In the genomic region with DNA sequence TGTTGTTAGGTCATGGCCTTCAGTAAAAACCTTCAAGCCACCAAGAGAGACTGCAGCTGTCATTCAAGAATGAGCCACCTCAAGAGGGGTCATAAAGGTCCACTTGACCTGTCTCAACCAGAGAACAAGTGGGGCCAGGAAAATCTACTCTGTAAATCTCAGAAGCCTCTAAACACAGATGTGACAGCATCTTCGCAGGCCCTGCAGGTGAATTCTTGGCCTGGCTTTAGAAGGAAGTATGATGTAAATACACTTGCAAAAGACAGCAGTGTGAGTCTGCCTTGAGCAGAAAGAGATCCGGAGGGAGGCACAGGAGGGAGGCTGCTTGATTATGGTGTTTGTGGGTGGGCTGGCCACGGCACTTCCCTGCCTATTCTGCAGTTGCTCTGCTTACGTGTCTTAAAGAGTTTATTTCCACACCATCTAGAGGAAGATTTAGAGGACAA, we compare ENCODE assay signal across 24 cellular contexts.
DNase-seq lines count a peak whose midpoint lies in the region; ATAC-seq and TF ChIP-seq lines count a peak whose summit lies in the region.
"Had no signal": no experiment of that assay in that cellular context is flagged by ENCODE, and none has a peak within 500 bp of the region (broad histone marks: within the 10 kb centered on the region; RNA-seq: fewer than 3 reads in every experiment).

No MANE protein-coding gene starts in this region.

- no peaks in the 10 kb centered on the region for H3K4me1 ChIP-seq in NT2/D1 (ENCODE audit: insufficient read depth, insufficient read length)
- H3K4me1 ChIP-seq: lower lobe of right lung had no signal

- H3K4me3 Mint-ChIP-seq in chondrocyte (ENCODE audit: unreplicated experiment): no peak overlapping the region
- H3K4me3 Mint-ChIP-seq: activated naive CD8-positive, alpha-beta T cell treated with anti-CD3 and anti-CD28 coated beads, Interleukin-2, amount 50 U/mL, for 24 hours; activated T-cell treated with anti-CD3 and anti-CD28 coated beads, Interleukin-2, amount 50 U/mL, for 24 hours; B cell had no signal

- no peak for TF ChIP-seq CTCF in chondrocyte (IDR thresholded peaks at IDR 0.05)

- intact Hi-C loops in left ventricle myocardium superior (cut with micrococcal nuclease): no loop called here
- intact Hi-C loops in Right ventricle myocardium superior (cut with DNase I): no loop called here

- no peaks in the 10 kb centered on the region for H3K36me3 Mint-ChIP-seq in chondrocyte (ENCODE audit: low read depth)

- H3K4me1 Mint-ChIP-seq in chondrocyte (ENCODE audit: low read depth): peaks cover 27% of the 10 kb centered on the region
- H3K4me1 Mint-ChIP-seq: activated naive CD8-positive, alpha-beta T cell treated with anti-CD3 and anti-CD28 coated beads, Interleukin-2, amount 50 U/mL, for 24 hours; B cell had no signal

- H3K4me3 ChIP-seq in NT2/D1 (ENCODE audit: insufficient read length, low read depth): no peak overlapping the region
- H3K4me3 ChIP-seq: lower lobe of right lung, SK-N-MC had no signal

- H3K27me3 ChIP-seq in NT2/D1 (ENCODE audit: insufficient read depth, insufficient read length): no peaks in the 10 kb centered on the region

- no peak for TF ChIP-seq POLR2A in erythroblast (IDR thresholded peaks at IDR 0.05; ENCODE audit: low read length)

- H3K27me3 Mint-ChIP-seq in chondrocyte (ENCODE audit: low read depth): no peaks in the 10 kb centered on the region
- H3K27me3 Mint-ChIP-seq: activated naive CD8-positive, alpha-beta T cell treated with anti-CD3 and anti-CD28 coated beads, Interleukin-2, amount 50 U/mL, for 24 hours; activated T-cell treated with anti-CD3 and anti-CD28 coated beads, Interleukin-2, amount 50 U/mL, for 24 hours; B cell had no signal

- H3K9me3 ChIP-seq in NT2/D1 (ENCODE audit: insufficient read depth, low read length): no peaks in the 10 kb centered on the region
- H3K9me3 ChIP-seq: lower lobe of right lung had no signal

- peaks cover 2% of the 10 kb centered on the region for H3K9me3 Mint-ChIP-seq in chondrocyte (ENCODE audit: low read depth)

- no peak overlapping the region for H3K27ac Mint-ChIP-seq in chondrocyte (ENCODE audit: unreplicated experiment)
- H3K27ac Mint-ChIP-seq: activated naive CD8-positive, alpha-beta T cell treated with anti-CD3 and anti-CD28 coated beads, Interleukin-2, amount 50 U/mL, for 24 hours; activated T-cell treated with anti-CD3 and anti-CD28 coated beads, Interleukin-2, amount 50 U/mL, for 24 hours; B cell had no signal

- no peak overlapping the region for H3K9ac ChIP-seq in NT2/D1 (ENCODE audit: insufficient read length, low read depth)

- no peak for DNase-seq in left ventricle myocardium superior
- DNase-seq in Right ventricle myocardium superior: no peak
- DNase-seq in NT2/D1 (ENCODE audit: low read depth, low spot score): peak; percentile 11
- peak; percentile 70 for DNase-seq in kidney tubule cell (ENCODE audit: low spot score)
- DNase-seq in NCI-H1105 treated with DMSO at 0.1 percent for 48 hours (lab: John Stamatoyannopoulos, UW): no peak
- no peak for DNase-seq in erythroblast (lab: John Stamatoyannopoulos, UW)
- no peak for DNase-seq in chondrocyte (ENCODE audit: low spot score)
- no peak for DNase-seq in middle frontal gyrus (ENCODE audit: extremely low spot score, low spot score)
- DNase-seq: activated CD4-positive, alpha-beta T cell treated with anti-CD3 and anti-CD28 coated beads for 48 hours; activated gamma-delta T cell treated with Interleukin-2 at 50 U/mL for 16 hours; activated naive CD8-positive, alpha-beta T cell treated with anti-CD3 and anti-CD28 coated beads, Interleukin-2, amount 50 U/mL, for 24 hours; activated T-cell treated with anti-CD3 and anti-CD28 coated beads, Interleukin-2, amount 50 U/mL, for 24 hours; cerebellar nuclear complex; DMS79 treated with DMSO at 0.1 percent for 48 hours; foreskin melanocyte; lower lobe of right lung; NCI-H1694 treated with DMSO at 0.1 percent for 48 hours; NCI-H2171; NCI-H524; occipital lobe; RPMI8226; substantia nigra had no signal

- no peaks in the 10 kb centered on the region for H3K36me3 ChIP-seq in NT2/D1 (ENCODE audit: insufficient read depth, insufficient read length, low read length)
- H3K36me3 ChIP-seq: lower lobe of right lung had no signal

- ATAC-seq in left ventricle myocardium superior (peak; percentile 28), Right ventricle myocardium superior (ENCODE audit: poor library complexity) (no peak)
- ATAC-seq: activated naive CD8-positive, alpha-beta T cell treated with anti-CD3 and anti-CD28 coated beads, Interleukin-2, amount 50 U/mL, for 24 hours; lower lobe of right lung had no signal

Comparison
In these comparisons a context has a peak if more than half of its experiments do, and no peak if none do; other contexts are left out.
1. DNase-seq: peak in NT2/D1 (single experiment) and kidney tubule cell (single experiment); none in left ventricle myocardium superior (single experiment), Right ventricle myocardium superior (single experiment), NCI-H1105 treated with DMSO at 0.1 percent for 48 hours (single experiment), erythroblast (0 of 2), chondrocyte (single experiment) and middle frontal gyrus (single experiment).